Comparison of ENCODE assay signal across 8 cellular contexts in genomic region chr6:108588586-108588985, GRCh38. TPM values are rescaled to one million over a fixed set of nuclear protein-coding genes. Genes with fewer than 3 reads are reported as not detected.
A peak's percentile ranks its signal among the peaks of the same experiment; 100 is the strongest.
DNase-seq lines count a peak whose midpoint lies in the region; ATAC-seq and TF ChIP-seq lines count a peak whose summit lies in the region.

No MANE protein-coding gene starts in this region.

- no TSS peak for BruUV-seq in A673 (replicated peaks; lab: Mats Ljungman, UMichigan)

- CTCF ChIA-PET in A673 (lab: Charles Lee): no interaction called here

- H3K4me3 Mint-ChIP-seq in activated naive CD8-positive, alpha-beta T cell treated with anti-CD3 and anti-CD28 coated beads, Interleukin-2, amount 10 ng/mL, durations not matched to agents 7 days and 5 days: no peak overlapping the region
- H3K4me3 Mint-ChIP-seq in activated naive CD8-positive, alpha-beta T cell treated with anti-CD3 and anti-CD28 coated beads for 36 hours: no peak overlapping the region
- H3K4me3 Mint-ChIP-seq in dendritic cell treated with granulocyte-macrophage colony-stimulating factor and Interleukin-4, amounts not matched to agents 40 ng/mL and 50 ng/mL, for 4 days: no peak overlapping the region

- no peak overlapping the region for H3K4me3 ChIP-seq in mucosa of stomach (ENCODE audit: low read length)
- no peak overlapping the region for H3K4me3 ChIP-seq in uterus
- no peak overlapping the region for H3K4me3 ChIP-seq in A673 (ENCODE audit: low read depth, low read length, poor library complexity, severe bottlenecking)

- H3K27ac ChIP-seq in uterus: peak overlapping the region; percentile 83 to 86
- no peak overlapping the region for H3K27ac ChIP-seq in A673 (ENCODE audit: low read depth, low read length, poor library complexity, severe bottlenecking)

- peaks cover 4% of the 10 kb centered on the region for H3K36me3 Mint-ChIP-seq in activated naive CD8-positive, alpha-beta T cell treated with anti-CD3 and anti-CD28 coated beads, Interleukin-2, amount 10 ng/mL, durations not matched to agents 7 days and 5 days
- peaks cover 2% of the 10 kb centered on the region for H3K36me3 Mint-ChIP-seq in activated naive CD8-positive, alpha-beta T cell treated with anti-CD3 and anti-CD28 coated beads for 36 hours
- H3K36me3 Mint-ChIP-seq in dendritic cell treated with granulocyte-macrophage colony-stimulating factor and Interleukin-4, amounts not matched to agents 40 ng/mL and 50 ng/mL, for 4 days (ENCODE audit: low read depth): no peaks in the 10 kb centered on the region

- no peaks in the 10 kb centered on the region for H3K9me3 ChIP-seq in mucosa of stomach (ENCODE audit: control insufficient read depth, low read length)
- H3K9me3 ChIP-seq in uterus: no peaks in the 10 kb centered on the region
- H3K9me3 ChIP-seq in A673 (ENCODE audit: low read depth, low read length, poor library complexity, severe bottlenecking): no peaks in the 10 kb centered on the region

- intact Hi-C loops in dendritic cell treated with granulocyte-macrophage colony-stimulating factor and Interleukin-4, amounts not matched to agents 40 ng/mL and 50 ng/mL, for 4 days (cut with micrococcal nuclease): no loop called here
- intact Hi-C loops in uterus (cut with DNase I; ENCODE audit: low total_unique reads) (no loop called here), A673 (cut with micrococcal nuclease; ENCODE audit: unreplicated experiment) (no loop called here)

- H3K27me3 Mint-ChIP-seq in activated naive CD8-positive, alpha-beta T cell treated with anti-CD3 and anti-CD28 coated beads, Interleukin-2, amount 10 ng/mL, durations not matched to agents 7 days and 5 days: no peaks in the 10 kb centered on the region
- H3K27me3 Mint-ChIP-seq in activated naive CD8-positive, alpha-beta T cell treated with anti-CD3 and anti-CD28 coated beads for 36 hours: no peaks in the 10 kb centered on the region
- H3K27me3 Mint-ChIP-seq in dendritic cell treated with granulocyte-macrophage colony-stimulating factor and Interleukin-4, amounts not matched to agents 40 ng/mL and 50 ng/mL, for 4 days: no peaks in the 10 kb centered on the region

- H3K4me1 ChIP-seq in mucosa of stomach (ENCODE audit: control insufficient read depth, insufficient read depth, low read length) (peaks cover 70% of the 10 kb centered on the region), uterus (peaks cover 39 to 67% of the 10 kb centered on the region in 2 donors), A673 (ENCODE audit: insufficient read depth, low read length, poor library complexity, severe bottlenecking) (peaks cover 17% of the 10 kb centered on the region)

- ATAC-seq in activated naive CD8-positive, alpha-beta T cell treated with anti-CD3 and anti-CD28 coated beads, Interleukin-2, amount 10 ng/mL, durations not matched to agents 7 days and 5 days (ENCODE audit: low read depth): peak; percentile 44

- no peaks in the 10 kb centered on the region for H3K9me3 Mint-ChIP-seq in activated naive CD8-positive, alpha-beta T cell treated with anti-CD3 and anti-CD28 coated beads, Interleukin-2, amount 10 ng/mL, durations not matched to agents 7 days and 5 days
- H3K9me3 Mint-ChIP-seq in activated naive CD8-positive, alpha-beta T cell treated with anti-CD3 and anti-CD28 coated beads for 36 hours: no peaks in the 10 kb centered on the region
- H3K9me3 Mint-ChIP-seq in dendritic cell treated with granulocyte-macrophage colony-stimulating factor and Interleukin-4, amounts not matched to agents 40 ng/mL and 50 ng/mL, for 4 days: no peaks in the 10 kb centered on the region

- POLR2A ChIA-PET in activated naive CD8-positive, alpha-beta T cell treated with anti-CD3 and anti-CD28 coated beads, Interleukin-2, amount 10 ng/mL, durations not matched to agents 7 days and 5 days (lab: Charles Lee): interaction anchor here (1.1 kb wide), 2 partner anchors 24 to 29 kb away, joined by 3 to 4 read pairs; no protein-coding TSS in a partner anchor
- POLR2A ChIA-PET in A673 (lab: Charles Lee; ENCODE audit: low non-redundant PET): no interaction called here

- TF ChIP-seq POLR2A in uterus (IDR thresholded peaks at IDR 0.05): no peak

- no peaks in the 10 kb centered on the region for H3K36me3 ChIP-seq in mucosa of stomach (ENCODE audit: control insufficient read depth, insufficient read depth, low read length)
- no peaks in the 10 kb centered on the region for H3K36me3 ChIP-seq in uterus
- H3K36me3 ChIP-seq in A673 (ENCODE audit: insufficient read depth, low read length, poor library complexity, severe bottlenecking): no peaks in the 10 kb centered on the region

- TF ChIP-seq CTCF in uterus (IDR thresholded peaks at IDR 0.05) (no peak), A673 (conservative IDR thresholded peaks at IDR 0.05; ENCODE audit: low read depth, low read length) (no peak)

- H3K4me1 Mint-ChIP-seq in activated naive CD8-positive, alpha-beta T cell treated with anti-CD3 and anti-CD28 coated beads, Interleukin-2, amount 10 ng/mL, durations not matched to agents 7 days and 5 days: peaks cover 39% of the 10 kb centered on the region
- H3K4me1 Mint-ChIP-seq in activated naive CD8-positive, alpha-beta T cell treated with anti-CD3 and anti-CD28 coated beads for 36 hours: peaks cover 43% of the 10 kb centered on the region
- peaks cover 79% of the 10 kb centered on the region for H3K4me1 Mint-ChIP-seq in dendritic cell treated with granulocyte-macrophage colony-stimulating factor and Interleukin-4, amounts not matched to agents 40 ng/mL and 50 ng/mL, for 4 days (ENCODE audit: low read depth)

- no peak overlapping the region for H3K27ac Mint-ChIP-seq in activated naive CD8-positive, alpha-beta T cell treated with anti-CD3 and anti-CD28 coated beads, Interleukin-2, amount 10 ng/mL, durations not matched to agents 7 days and 5 days
- H3K27ac Mint-ChIP-seq in activated naive CD8-positive, alpha-beta T cell treated with anti-CD3 and anti-CD28 coated beads for 36 hours: no peak overlapping the region
- H3K27ac Mint-ChIP-seq in dendritic cell treated with granulocyte-macrophage colony-stimulating factor and Interleukin-4, amounts not matched to agents 40 ng/mL and 50 ng/mL, for 4 days: peak overlapping the region; percentile 81

- H3K9ac ChIP-seq in mucosa of stomach (ENCODE audit: low read length): peak overlapping the region; percentile 6

- no peak for DNase-seq in activated naive CD8-positive, alpha-beta T cell treated with anti-CD3 and anti-CD28 coated beads, Interleukin-2, amount 10 ng/mL, durations not matched to agents 7 days and 5 days
- no peak for DNase-seq in activated naive CD8-positive, alpha-beta T cell treated with anti-CD3 and anti-CD28 coated beads for 36 hours
- DNase-seq in uterus: no peak
- DNase-seq in A673 (ENCODE audit: low spot score): no peak
- DNase-seq in ecto neural progenitor cell (ENCODE audit: low spot score): no peak
- DNase-seq in SIG-M5 treated with dmso at 0.1 percent for 504 hours (lab: John Stamatoyannopoulos, UW; ENCODE audit: unreplicated experiment): no peak

- H3K27me3 ChIP-seq in mucosa of stomach (ENCODE audit: control insufficient read depth, insufficient read depth, low read length) (no peaks in the 10 kb centered on the region), uterus (no peaks in the 10 kb centered on the region), A673 (replicated peaks; ENCODE audit: insufficient read depth, low read depth, low read length, poor library complexity) (no peaks in the 10 kb centered on the region)

RNA-seq across cellular contexts. Expression of gene FOXO3, which starts 27.9 kb away (rescaled TPM):
- total RNA-seq in activated naive CD8-positive, alpha-beta T cell treated with anti-CD3 and anti-CD28 coated beads, Interleukin-2, amount 10 ng/mL, durations not matched to agents 7 days and 5 days: 10 to 100 TPM; 20.0 to 21.2 TPM
- 1 to 10 TPM; 7.0 to 8.0 TPM for total RNA-seq in activated naive CD8-positive, alpha-beta T cell treated with anti-CD3 and anti-CD28 coated beads for 36 hours
- total RNA-seq in uterus (10 to 100 TPM; 52.3 to 71.2 (median 61.3) TPM), A673 (2021) (16.8 and 19.3 TPM in 2 replicates)
